ENCODE assay signal across 33 cellular contexts in genomic region chr2:62207480-62207879, GRCh38. TPM values are rescaled to one million over a fixed set of nuclear protein-coding genes. Genes with fewer than 3 reads are reported as not detected.
A peak's percentile ranks its signal among the peaks of the same experiment; 100 is the strongest.
DNase-seq lines count a peak whose midpoint lies in the region; ATAC-seq and TF ChIP-seq lines count a peak whose summit lies in the region.
"Had no signal": no experiment of that assay in that cellular context is flagged by ENCODE, and none has a peak within 500 bp of the region (broad histone marks: within the 10 kb centered on the region; RNA-seq: fewer than 3 reads in every experiment).

No MANE protein-coding gene starts in this region.

- H3K4me3 Mint-ChIP-seq in activated T-cell treated with anti-CD3 and anti-CD28 coated beads, Interleukin-2, amount 50 U/mL, for 24 hours = no peak overlapping the region
- peak overlapping the region; percentile 55 to 77 for H3K4me3 Mint-ChIP-seq in effector memory CD8-positive, alpha-beta T cell
- H3K4me3 Mint-ChIP-seq in stimulated activated effector memory CD8-positive, alpha-beta T cell treated with anti-CD3 and anti-CD28 coated beads, Interleukin-12 subunit alpha, Interleukin-12 subunit beta, amount 100 ng/mL, for 72 hours = no peak overlapping the region
- no peak overlapping the region for H3K4me3 Mint-ChIP-seq in CD14-positive monocyte
- H3K4me3 Mint-ChIP-seq: activated CD4-positive, alpha-beta memory T cell treated with anti-CD3 and anti-CD28 coated beads, Interleukin-2, amount 10 ng/mL, durations not matched to agents 7 days and 5 days had no signal

- peak overlapping the region; percentile 86 for H3K4me3 ChIP-seq in Loucy (ENCODE audit: low read length, poor library complexity, severe bottlenecking)
- H3K4me3 ChIP-seq: body of pancreas, esophagus muscularis mucosa, MG63, PC-9, transverse colon had no signal

- in situ Hi-C loops in G401 (cut with HindIII; ENCODE audit: low sequenced_read_pairs) = no loop called here

- peak overlapping the region; percentile 87 for H3K27ac Mint-ChIP-seq in activated T-cell treated with anti-CD3 and anti-CD28 coated beads, Interleukin-2, amount 50 U/mL, for 24 hours
- peak overlapping the region; percentile 85 to 89 for H3K27ac Mint-ChIP-seq in effector memory CD8-positive, alpha-beta T cell
- H3K27ac Mint-ChIP-seq in stimulated activated effector memory CD8-positive, alpha-beta T cell treated with anti-CD3 and anti-CD28 coated beads, Interleukin-12 subunit alpha, Interleukin-12 subunit beta, amount 100 ng/mL, for 72 hours = peak overlapping the region; percentile 64
- peak overlapping the region in 3 of 7 donors; percentile 10 to 82 (median 27) for H3K27ac Mint-ChIP-seq in CD14-positive monocyte
- H3K27ac Mint-ChIP-seq: activated CD4-positive, alpha-beta memory T cell treated with anti-CD3 and anti-CD28 coated beads, Interleukin-2, amount 10 ng/mL, durations not matched to agents 7 days and 5 days; progenitor cell of endocrine pancreas had no signal

- no peak for TF ChIP-seq CTCF in Loucy (conservative IDR thresholded peaks at IDR 0.05; ENCODE audit: low read length)
- TF ChIP-seq CTCF in CD14-positive monocyte (IDR thresholded peaks at IDR 0.05) = no peak

- no peaks in the 10 kb centered on the region for H3K27me3 ChIP-seq in Loucy (ENCODE audit: insufficient read depth, low read length, poor library complexity, severe bottlenecking)
- H3K27me3 ChIP-seq: body of pancreas, esophagus muscularis mucosa, MG63, transverse colon had no signal

- peak overlapping the region; percentile 88 for H3K4me2 ChIP-seq in Loucy (ENCODE audit: low read depth, low read length, poor library complexity, severe bottlenecking)
- H3K4me2 ChIP-seq: PC-9 had no signal

- H4K20me1 ChIP-seq in Loucy (ENCODE audit: insufficient read depth, low read length, poor library complexity, severe bottlenecking) = peaks cover 100% of the 10 kb centered on the region

- no peak for DNase-seq in activated T-cell treated with anti-CD3 and anti-CD28 coated beads, Interleukin-2, amount 50 U/mL, for 24 hours
- no peak for DNase-seq in activated T-cell treated with anti-CD3 and anti-CD28 coated beads for 4 hours
- DNase-seq in effector memory CD8-positive, alpha-beta T cell = no peak
- no peak for DNase-seq in stimulated activated effector memory CD8-positive, alpha-beta T cell treated with anti-CD3 and anti-CD28 coated beads, Interleukin-12 subunit alpha, Interleukin-12 subunit beta, amount 100 ng/mL, for 72 hours (ENCODE audit: low spot score in 2 of 2)
- DNase-seq in CD14-positive monocyte (ENCODE audit: low spot score) = no peak
- DNase-seq in G401 (ENCODE audit: low spot score) = no peak
- no peak for DNase-seq in DMS79 (lab: John Stamatoyannopoulos, UW)
- DNase-seq: 8988T; activated CD4-positive, alpha-beta memory T cell treated with anti-CD3 and anti-CD28 coated beads, Interleukin-2, amount 10 ng/mL, durations not matched to agents 7 days and 5 days; activated CD4-positive, alpha-beta T cell treated with anti-CD3 and anti-CD28 coated beads for 1 hour; activated gamma-delta T cell; C1 segment of cervical spinal cord; Calu3; cerebellar nuclear complex; dermis blood vessel endothelial cell; DMS79 treated with DMSO at 0.1 percent for 48 hours; foreskin fibroblast; GF-D8; H7; KBM-7; MG63; NCI-H1105 treated with DMSO at 0.1 percent for 48 hours; NCI-H1930; NCI-H2171 treated with DMSO at 0.1 percent for 48 hours; NCI-H510A treated with DMSO at 0.1 percent for 48 hours; PC-9; transverse colon had no signal

- H3K36me3 ChIP-seq in Loucy (ENCODE audit: insufficient read depth, low read length) = peaks cover 84% of the 10 kb centered on the region
- H3K36me3 ChIP-seq: esophagus muscularis mucosa, MG63, transverse colon had no signal

- peaks cover 9% of the 10 kb centered on the region for H3K9me3 Mint-ChIP-seq in activated T-cell treated with anti-CD3 and anti-CD28 coated beads, Interleukin-2, amount 50 U/mL, for 24 hours
- peaks cover 4 to 11% of the 10 kb centered on the region in 2 donors for H3K9me3 Mint-ChIP-seq in effector memory CD8-positive, alpha-beta T cell
- peaks cover 8% of the 10 kb centered on the region for H3K9me3 Mint-ChIP-seq in stimulated activated effector memory CD8-positive, alpha-beta T cell treated with anti-CD3 and anti-CD28 coated beads, Interleukin-12 subunit alpha, Interleukin-12 subunit beta, amount 100 ng/mL, for 72 hours
- peaks cover 4 to 11% (median 7%) of the 10 kb centered on the region in 7 donors for H3K9me3 Mint-ChIP-seq in CD14-positive monocyte

- no peaks in the 10 kb centered on the region for H3K9me3 ChIP-seq in Loucy (ENCODE audit: insufficient read depth, low read depth, low read length)
- H3K9me3 ChIP-seq: body of pancreas, esophagus muscularis mucosa, MG63, transverse colon had no signal

- no peaks in the 10 kb centered on the region for H3F3A ChIP-seq in Loucy (ENCODE audit: low read depth)

- peak overlapping the region; percentile 95 for H3K9ac ChIP-seq in Loucy (ENCODE audit: low read depth, low read length, poor library complexity, severe bottlenecking)

- peaks cover 93% of the 10 kb centered on the region for H3K4me1 ChIP-seq in Loucy (ENCODE audit: insufficient read depth, low read length, poor library complexity, severe bottlenecking)

- peaks cover 100% of the 10 kb centered on the region for H3K79me2 ChIP-seq in Loucy (ENCODE audit: insufficient read depth, low read length)

- ATAC-seq in effector memory CD8-positive, alpha-beta T cell (replicated peaks) = no peak
- ATAC-seq in stimulated activated effector memory CD8-positive, alpha-beta T cell treated with anti-CD3 and anti-CD28 coated beads, Interleukin-12 subunit alpha, Interleukin-12 subunit beta, amount 100 ng/mL, for 72 hours = no peak
- ATAC-seq: body of pancreas, Right ventricle myocardium inferior, sciatic nerve had no signal

- H2AFZ ChIP-seq in Loucy (ENCODE audit: low read length) = no peak overlapping the region
- H2AFZ ChIP-seq: PC-9 had no signal

- intact Hi-C loops in CD14-positive monocyte (cut with micrococcal nuclease) = no loop called here

- H3K36me3 Mint-ChIP-seq in activated T-cell treated with anti-CD3 and anti-CD28 coated beads, Interleukin-2, amount 50 U/mL, for 24 hours (ENCODE audit: low read depth) = peaks cover 61% of the 10 kb centered on the region
- H3K36me3 Mint-ChIP-seq in effector memory CD8-positive, alpha-beta T cell (ENCODE audit: insufficient read depth) = peaks cover 35% of the 10 kb centered on the region
- H3K36me3 Mint-ChIP-seq in stimulated activated effector memory CD8-positive, alpha-beta T cell treated with anti-CD3 and anti-CD28 coated beads, Interleukin-12 subunit alpha, Interleukin-12 subunit beta, amount 100 ng/mL, for 72 hours = peaks cover 20% of the 10 kb centered on the region
- H3K36me3 Mint-ChIP-seq in CD14-positive monocyte = peaks cover 16 to 31% of the 10 kb centered on the region in 2 donors

- no peaks in the 10 kb centered on the region for H3K9me2 ChIP-seq in Loucy (replicated peaks; ENCODE audit: low read depth, low read length)

- no peaks in the 10 kb centered on the region for H3K27me3 Mint-ChIP-seq in activated T-cell treated with anti-CD3 and anti-CD28 coated beads, Interleukin-2, amount 50 U/mL, for 24 hours
- no peaks in the 10 kb centered on the region for H3K27me3 Mint-ChIP-seq in effector memory CD8-positive, alpha-beta T cell
- no peaks in the 10 kb centered on the region for H3K27me3 Mint-ChIP-seq in CD14-positive monocyte (ENCODE audit: low read depth in 3 of 3)
- H3K27me3 Mint-ChIP-seq: activated CD4-positive, alpha-beta memory T cell treated with anti-CD3 and anti-CD28 coated beads, Interleukin-2, amount 10 ng/mL, durations not matched to agents 7 days and 5 days; progenitor cell of endocrine pancreas had no signal

- H3K4me1 Mint-ChIP-seq in activated T-cell treated with anti-CD3 and anti-CD28 coated beads, Interleukin-2, amount 50 U/mL, for 24 hours (ENCODE audit: low read depth) = peaks cover 94% of the 10 kb centered on the region
- peaks cover 75 to 94% of the 10 kb centered on the region in 2 donors for H3K4me1 Mint-ChIP-seq in effector memory CD8-positive, alpha-beta T cell (ENCODE audit: low read depth in 2 of 2)
- H3K4me1 Mint-ChIP-seq in stimulated activated effector memory CD8-positive, alpha-beta T cell treated with anti-CD3 and anti-CD28 coated beads, Interleukin-12 subunit alpha, Interleukin-12 subunit beta, amount 100 ng/mL, for 72 hours = peaks cover 92% of the 10 kb centered on the region
- peaks cover 73% of the 10 kb centered on the region for H3K4me1 Mint-ChIP-seq in CD14-positive monocyte

RNA-seq across cellular contexts. Expression of gene B3GNT2, which starts 11.6 kb away (rescaled TPM):
- polyA plus RNA-seq in CD14-positive monocyte = 10 to 100 TPM; 15.9 to 18.5 TPM
- total RNA-seq in G401 (2014; rRNA removed; shearing (Covaris generic)) = 21.3 and 29.0 TPM in 2 replicates

Comparison
In these comparisons a context has a peak if more than half of its experiments do, and no peak if none do; other contexts are left out.
1. H3K4me3 Mint-ChIP-seq: peak in effector memory CD8-positive, alpha-beta T cell (2 of 2); none in activated T-cell treated with anti-CD3 and anti-CD28 coated beads, Interleukin-2, amount 50 U/mL, for 24 hours (single experiment), stimulated activated effector memory CD8-positive, alpha-beta T cell treated with anti-CD3 and anti-CD28 coated beads, Interleukin-12 subunit alpha, Interleukin-12 subunit beta, amount 100 ng/mL, for 72 hours (single experiment) and CD14-positive monocyte (0 of 2).